ENCODE assay signal across 8 cellular contexts in the genomic region with DNA sequence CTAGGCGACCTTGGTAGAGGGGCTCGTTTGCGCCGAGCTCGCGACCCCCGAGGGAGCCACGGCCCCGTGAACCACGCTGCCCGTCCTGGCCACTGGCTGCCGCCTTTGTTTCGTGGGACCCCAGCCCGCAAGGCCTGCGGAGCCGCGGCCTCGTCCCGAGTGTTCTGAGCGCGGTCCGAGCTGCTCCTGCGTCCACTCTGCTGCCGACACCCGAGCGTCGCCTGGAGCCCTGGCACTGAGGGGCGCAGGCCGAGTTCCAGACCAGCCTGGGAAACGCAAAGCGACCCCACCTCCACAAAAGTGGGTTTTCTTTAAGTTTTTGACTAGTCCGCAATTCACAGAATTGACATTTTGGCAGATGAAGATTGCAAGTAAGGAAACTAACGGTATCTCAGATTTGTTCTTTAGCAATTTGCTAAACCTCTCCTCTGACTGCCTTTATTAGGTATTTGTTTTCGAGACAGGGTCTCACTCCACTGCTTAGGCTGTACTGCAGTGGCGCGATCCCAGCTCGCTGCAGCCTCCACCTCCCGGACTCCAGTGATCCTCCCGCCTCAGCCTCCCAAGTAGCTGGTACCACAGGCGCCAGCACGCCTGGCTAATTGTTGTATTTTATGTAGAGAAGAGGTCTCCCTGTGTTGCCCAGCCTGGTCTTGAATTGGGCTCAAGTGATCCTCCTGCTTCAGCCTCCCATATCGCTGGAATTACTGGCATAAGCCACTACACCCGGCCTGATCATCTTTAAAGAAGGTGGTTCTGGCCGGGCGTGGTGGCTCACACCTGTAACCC. TPM values are rescaled to one million over a fixed set of nuclear protein-coding genes. Genes with fewer than 3 reads are reported as not detected.
DNase-seq lines count a peak whose midpoint lies in the region; TF ChIP-seq lines count a peak whose summit lies in the region.

No MANE protein-coding gene starts in this region.

- peaks cover 16% of the 10 kb centered on the region for H3K4me1 ChIP-seq in rectal smooth muscle tissue (ENCODE audit: control insufficient read depth, insufficient read depth, low read length)

- H3K27me3 ChIP-seq in rectal smooth muscle tissue (ENCODE audit: control insufficient read depth, insufficient read depth, low read length) = no peaks in the 10 kb centered on the region

- DNase-seq in SK-N-MC (ENCODE audit: low read depth, low spot score) = no peak
- DNase-seq in fibroblast of mammary gland (ENCODE audit: low read depth) = no peak
- DNase-seq in cerebellar nuclear complex (lab: John Stamatoyannopoulos, UW) = no peak
- DNase-seq in NCI-H446 (lab: John Stamatoyannopoulos, UW) = no peak
- no peak for DNase-seq in cerebellum (ENCODE audit: low spot score)
- no peak for DNase-seq in NCI-H510A (lab: John Stamatoyannopoulos, UW)

- TF ChIP-seq CTCF in fibroblast of mammary gland (conservative IDR thresholded peaks at IDR 0.05; ENCODE audit: control insufficient read depth, insufficient read depth, low read depth, low read length) = no peak

- H3K4me3 ChIP-seq in GM08714 (ENCODE audit: low read length) (peak overlapping the region; percentile 84; the same call in 1 of the 2 replicates), SK-N-MC (peak overlapping the region; percentile 98), fibroblast of mammary gland (ENCODE audit: control insufficient read depth, low read depth, low read length) (peak overlapping the region; percentile 39), rectal smooth muscle tissue (ENCODE audit: low read length) (peak overlapping the region; percentile 23)

- peaks cover 10% of the 10 kb centered on the region; the same call in 1 of the 2 replicates for H3K36me3 ChIP-seq in SK-N-MC (ENCODE audit: insufficient read depth, low read length)
- peaks cover 8% of the 10 kb centered on the region for H3K36me3 ChIP-seq in rectal smooth muscle tissue (ENCODE audit: control insufficient read depth, insufficient read depth, low read length)

- H3K9me3 ChIP-seq in SK-N-MC (ENCODE audit: low read depth, low read length) = no peaks in the 10 kb centered on the region

- H3K9ac ChIP-seq in SK-N-MC (ENCODE audit: insufficient read length) (peak overlapping the region; percentile 92), rectal smooth muscle tissue (ENCODE audit: low read length) (peak overlapping the region; percentile 30)

- H3K27ac ChIP-seq in SK-N-MC (peak overlapping the region; percentile 57), rectal smooth muscle tissue (ENCODE audit: low read depth, low read length) (peak overlapping the region; percentile 100)

RNA-seq across cellular contexts. Expression of a gene that starts 0.9 kb away (rescaled TPM):
- total RNA-seq in cerebellum = 33.9 TPM

RNA-seq across cellular contexts. Expression of a gene that starts 27.5 kb away (rescaled TPM):
- total RNA-seq in cerebellum = 16.2 TPM

RNA-seq across cellular contexts. Expression of a gene that starts 29.4 kb away (rescaled TPM):
- total RNA-seq in cerebellum = 1.5 TPM

RNA-seq across cellular contexts. Expression of a gene that starts 52.6 kb away (rescaled TPM):
- total RNA-seq in cerebellum = not detected

RNA-seq across cellular contexts. Expression of a gene that starts 52.8 kb away (rescaled TPM):
- 10.3 TPM for total RNA-seq in cerebellum

Comparison
In these comparisons a context has a peak if more than half of its experiments do, and no peak if none do; other contexts are left out.
1. H3K4me3 ChIP-seq: peak in every context shown above with its lines; median percentile 98 in SK-N-MC; 84 in GM08714; 39 in fibroblast of mammary gland; 23 in rectal smooth muscle tissue.